Comparison of ENCODE assay signal across 9 cellular contexts in genomic region chrX:46927718-46928117, GRCh38.
"Had no signal": no experiment of that assay in that cellular context is flagged by ENCODE, and none has a peak within 500 bp of the region (broad histone marks: within the 10 kb centered on the region; RNA-seq: fewer than 3 reads in every experiment).

No MANE protein-coding gene starts in this region.

- H3K4me2 ChIP-seq: KMS-11 had no signal

- H3K27me3 Mint-ChIP-seq: IgD-negative memory B cell had no signal

- H3K4me3 ChIP-seq: GM23248, HAP-1 had no signal

- H3K27ac Mint-ChIP-seq: IgD-negative memory B cell had no signal

- H2AFZ ChIP-seq: GM23248 had no signal

- ATAC-seq: HCT116, HepG2 had no signal

- H3K36me3 ChIP-seq: HAP-1 had no signal

- H3K9me3 Mint-ChIP-seq: IgD-negative memory B cell had no signal

- DNase-seq: GM23248, GOT3, H7 had no signal

- H3K9me3 ChIP-seq: HAP-1 had no signal

- H3K27ac ChIP-seq: GM23248, HL-60, KMS-11 had no signal

- H3K4me3 Mint-ChIP-seq: IgD-negative memory B cell had no signal

- H3K9ac ChIP-seq: GM23248, KMS-11 had no signal
